In genomic region chr17:4672726-4673125, GRCh38 we compare ENCODE assay signal across 1 cellular context.
TF ChIP-seq lines count a peak whose summit lies in the region.

No MANE protein-coding gene starts in this region.

TF ChIP-seq in endothelial cell of umbilical vein, 7 proteins besides CTCF, POLR2A, EP300 and RAD21:
- no peak for TF ChIP-seq GATA2 (IDR thresholded peaks at IDR 0.05; ENCODE audit: insufficient read depth, insufficient read length, low read depth, low read length)
- TF ChIP-seq JUN (IDR thresholded peaks at IDR 0.05; ENCODE audit: borderline replicate concordance, insufficient read depth, insufficient read length, low read depth) = no peak
- TF ChIP-seq MYC (IDR thresholded peaks at IDR 0.05; ENCODE audit: low read depth, low read length) = no peak
